Comparison of ENCODE assay signal across 1 cellular context in the genomic region with DNA sequence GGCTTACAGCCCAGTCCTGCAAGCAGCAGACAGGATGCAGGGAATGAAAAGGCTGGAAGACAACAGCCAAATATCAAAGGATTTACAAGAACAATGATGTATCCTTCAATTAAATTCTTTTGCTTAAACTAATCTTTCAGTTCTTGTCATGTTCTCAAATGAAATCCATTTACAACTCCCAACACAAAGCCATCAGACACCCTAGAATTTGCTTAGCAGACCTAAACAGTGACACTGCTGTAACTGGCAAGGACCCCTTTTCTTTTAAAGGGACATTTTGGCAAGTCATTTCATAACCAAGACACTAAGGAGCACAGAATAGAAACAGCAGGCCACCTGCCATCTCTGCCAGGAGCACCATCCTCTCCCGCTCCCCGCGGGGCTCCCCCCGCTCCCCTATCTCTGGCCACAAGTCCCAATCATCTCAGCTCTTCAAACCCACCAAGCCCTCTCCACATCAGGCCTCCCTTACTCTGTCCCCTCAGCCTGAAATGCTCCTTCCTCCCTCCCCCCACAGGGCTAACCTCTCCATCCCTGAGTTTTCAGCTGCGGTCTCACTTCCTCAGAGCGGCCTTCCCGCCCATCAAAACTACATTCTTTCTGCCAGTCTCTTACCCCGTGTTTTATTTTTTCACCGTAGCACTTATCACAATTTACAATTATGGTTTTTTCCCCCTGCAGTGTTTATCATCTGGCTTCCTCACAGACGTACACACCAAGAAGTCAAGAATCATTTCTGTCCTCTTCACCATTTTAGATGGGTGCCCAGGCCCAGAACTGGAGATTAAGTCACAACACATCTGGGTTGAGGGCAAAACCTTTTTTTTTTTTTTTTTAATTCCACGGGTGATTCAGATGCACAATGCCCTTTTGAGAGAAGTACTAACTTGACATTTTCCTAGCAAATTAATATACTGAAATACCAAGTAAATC.
TF ChIP-seq lines count a peak whose summit lies in the region.

No MANE protein-coding gene starts in this region.

TF ChIP-seq in GM23338, 12 proteins besides CTCF, POLR2A, EP300 and RAD21 (continued from another document):
- TF ChIP-seq, protein P1, sequence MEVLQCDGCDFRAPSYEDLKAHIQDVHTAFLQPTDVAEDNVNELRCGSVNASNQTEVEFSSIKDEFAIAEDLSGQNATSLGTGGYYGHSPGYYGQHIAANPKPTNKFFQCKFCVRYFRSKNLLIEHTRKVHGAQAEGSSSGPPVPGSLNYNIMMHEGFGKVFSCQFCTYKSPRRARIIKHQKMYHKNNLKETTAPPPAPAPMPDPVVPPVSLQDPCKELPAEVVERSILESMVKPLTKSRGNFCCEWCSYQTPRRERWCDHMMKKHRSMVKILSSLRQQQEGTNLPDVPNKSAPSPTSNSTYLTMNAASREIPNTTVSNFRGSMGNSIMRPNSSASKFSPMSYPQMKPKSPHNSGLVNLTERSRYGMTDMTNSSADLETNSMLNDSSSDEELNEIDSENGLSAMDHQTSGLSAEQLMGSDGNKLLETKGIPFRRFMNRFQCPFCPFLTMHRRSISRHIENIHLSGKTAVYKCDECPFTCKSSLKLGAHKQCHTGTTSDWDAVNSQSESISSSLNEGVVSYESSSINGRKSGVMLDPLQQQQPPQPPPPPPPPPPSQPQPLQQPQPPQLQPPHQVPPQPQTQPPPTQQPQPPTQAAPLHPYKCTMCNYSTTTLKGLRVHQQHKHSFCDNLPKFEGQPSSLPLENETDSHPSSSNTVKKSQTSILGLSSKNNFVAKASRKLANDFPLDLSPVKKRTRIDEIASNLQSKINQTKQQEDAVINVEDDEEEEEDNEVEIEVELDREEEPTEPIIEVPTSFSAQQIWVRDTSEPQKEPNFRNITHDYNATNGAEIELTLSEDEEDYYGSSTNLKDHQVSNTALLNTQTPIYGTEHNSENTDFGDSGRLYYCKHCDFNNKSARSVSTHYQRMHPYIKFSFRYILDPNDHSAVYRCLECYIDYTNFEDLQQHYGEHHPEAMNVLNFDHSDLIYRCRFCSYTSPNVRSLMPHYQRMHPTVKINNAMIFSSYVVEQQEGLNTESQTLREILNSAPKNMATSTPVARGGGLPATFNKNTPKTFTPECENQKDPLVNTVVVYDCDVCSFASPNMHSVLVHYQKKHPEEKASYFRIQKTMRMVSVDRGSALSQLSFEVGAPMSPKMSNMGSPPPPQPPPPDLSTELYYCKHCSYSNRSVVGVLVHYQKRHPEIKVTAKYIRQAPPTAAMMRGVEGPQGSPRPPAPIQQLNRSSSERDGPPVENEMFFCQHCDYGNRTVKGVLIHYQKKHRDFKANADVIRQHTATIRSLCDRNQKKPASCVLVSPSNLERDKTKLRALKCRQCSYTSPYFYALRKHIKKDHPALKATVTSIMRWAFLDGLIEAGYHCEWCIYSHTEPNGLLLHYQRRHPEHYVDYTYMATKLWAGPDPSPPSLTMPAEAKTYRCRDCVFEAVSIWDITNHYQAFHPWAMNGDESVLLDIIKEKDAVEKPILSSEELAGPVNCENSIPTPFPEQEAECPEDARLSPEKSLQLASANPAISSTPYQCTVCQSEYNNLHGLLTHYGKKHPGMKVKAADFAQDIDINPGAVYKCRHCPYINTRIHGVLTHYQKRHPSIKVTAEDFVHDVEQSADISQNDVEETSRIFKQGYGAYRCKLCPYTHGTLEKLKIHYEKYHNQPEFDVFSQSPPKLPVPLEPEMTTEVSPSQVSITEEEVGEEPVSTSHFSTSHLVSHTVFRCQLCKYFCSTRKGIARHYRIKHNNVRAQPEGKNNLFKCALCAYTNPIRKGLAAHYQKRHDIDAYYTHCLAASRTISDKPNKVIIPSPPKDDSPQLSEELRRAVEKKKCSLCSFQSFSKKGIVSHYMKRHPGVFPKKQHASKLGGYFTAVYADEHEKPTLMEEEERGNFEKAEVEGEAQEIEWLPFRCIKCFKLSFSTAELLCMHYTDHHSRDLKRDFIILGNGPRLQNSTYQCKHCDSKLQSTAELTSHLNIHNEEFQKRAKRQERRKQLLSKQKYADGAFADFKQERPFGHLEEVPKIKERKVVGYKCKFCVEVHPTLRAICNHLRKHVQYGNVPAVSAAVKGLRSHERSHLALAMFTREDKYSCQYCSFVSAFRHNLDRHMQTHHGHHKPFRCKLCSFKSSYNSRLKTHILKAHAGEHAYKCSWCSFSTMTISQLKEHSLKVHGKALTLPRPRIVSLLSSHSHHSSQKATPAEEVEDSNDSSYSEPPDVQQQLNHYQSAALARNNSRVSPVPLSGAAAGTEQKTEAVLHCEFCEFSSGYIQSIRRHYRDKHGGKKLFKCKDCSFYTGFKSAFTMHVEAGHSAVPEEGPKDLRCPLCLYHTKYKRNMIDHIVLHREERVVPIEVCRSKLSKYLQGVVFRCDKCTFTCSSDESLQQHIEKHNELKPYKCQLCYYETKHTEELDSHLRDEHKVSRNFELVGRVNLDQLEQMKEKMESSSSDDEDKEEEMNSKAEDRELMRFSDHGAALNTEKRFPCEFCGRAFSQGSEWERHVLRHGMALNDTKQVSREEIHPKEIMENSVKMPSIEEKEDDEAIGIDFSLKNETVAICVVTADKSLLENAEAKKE (CRISPR knock-in tag; IDR thresholded peaks at IDR 0.05) = no peak
- TF ChIP-seq STAT1 (IDR thresholded peaks at IDR 0.05; ENCODE audit: unreplicated experiment) = no peak
- no peak for TF ChIP-seq ZNF114 (CRISPR knock-in tag; IDR thresholded peaks at IDR 0.05)
TF ChIP-seq in GM23338: peak in this region for 0.
